In genomic region chr20:40676466-40676865, GRCh38 we compare ENCODE assay signal across 25 cellular contexts. TPM values are rescaled to one million over a fixed set of nuclear protein-coding genes. Genes with fewer than 3 reads are reported as not detected.
A peak's percentile ranks its signal among the peaks of the same experiment; 100 is the strongest.
DNase-seq lines count a peak whose midpoint lies in the region; ATAC-seq and TF ChIP-seq lines count a peak whose summit lies in the region.
"Had no signal": no experiment of that assay in that cellular context is flagged by ENCODE, and none has a peak within 500 bp of the region (broad histone marks: within the 10 kb centered on the region; RNA-seq: fewer than 3 reads in every experiment).

No MANE protein-coding gene starts in this region.

- no peak overlapping the region for H2AFZ ChIP-seq in PC-9

- H3K4me3 ChIP-seq in PC-9 (no peak overlapping the region), right lobe of liver (no peak overlapping the region), spleen (no peak overlapping the region)
- H3K4me3 ChIP-seq: MG63, prostate gland had no signal

- H3K36me3 ChIP-seq in PC-9 (ENCODE audit: low read depth) (no peaks in the 10 kb centered on the region), right lobe of liver (no peaks in the 10 kb centered on the region), spleen (no peaks in the 10 kb centered on the region)
- H3K36me3 ChIP-seq: MG63, prostate gland had no signal

- DNase-seq in NCI-H2029 (lab: John Stamatoyannopoulos, UW) (peak; percentile 5), NCI-H2029 treated with DMSO at 0.1 percent for 48 hours (lab: John Stamatoyannopoulos, UW) (no peak), PC-9 (no peak), right lobe of liver (no peak), spleen (no peak), NCI-H187 treated with DMSO at 0.1 percent for 48 hours (lab: John Stamatoyannopoulos, UW) (no peak), SIG-M5 treated with dmso at 0.1 percent for 504 hours (lab: John Stamatoyannopoulos, UW; ENCODE audit: unreplicated experiment) (no peak)
- DNase-seq in activated naive CD4-positive, alpha-beta T cell treated with anti-CD3 and anti-CD28 coated beads, Interleukin-2, amount 50 U/mL, for 16 hours, result no peak
- DNase-seq: 8988T; activated CD4-positive, alpha-beta T cell treated with anti-CD3 and anti-CD28 coated beads for 36 hours; activated CD8-positive, alpha-beta memory T cell treated with anti-CD3 and anti-CD28 coated beads for 24 hours; activated gamma-delta T cell treated with Interleukin-2 at 50 U/mL for 16 hours; activated T-cell treated with anti-CD3 and anti-CD28 coated beads, Interleukin-2, amount 50 U/mL, for 24 hours; AML-193; effector memory CD8-positive, alpha-beta T cell; foreskin melanocyte; GOT3; left ventricle myocardium superior; MG63; NCI-H1436; NCI-H748 treated with DMSO at 0.1 percent for 48 hours; SHP77 treated with DMSO at 0.1 percent for 48 hours; stimulated activated naive CD8-positive, alpha-beta T cell treated with anti-CD3 and anti-CD28 coated beads, Interleukin-15, amount 100 ng/mL, for 72 hours had no signal

- H3K9me3 ChIP-seq in PC-9 (ENCODE audit: insufficient read depth, low read depth) (no peaks in the 10 kb centered on the region), right lobe of liver (no peaks in the 10 kb centered on the region), spleen (no peaks in the 10 kb centered on the region)
- H3K9me3 ChIP-seq: MG63, prostate gland had no signal

- no peaks in the 10 kb centered on the region for H3K79me2 ChIP-seq in PC-9 (ENCODE audit: low read depth)

- no peak for TF ChIP-seq POLR2A in right lobe of liver (IDR thresholded peaks at IDR 0.05)
- no peak for TF ChIP-seq POLR2A in spleen (IDR thresholded peaks at IDR 0.05)

- 5% methylated on average over 3 of the region's 4 CpGs for WGBS in right lobe of liver (ENCODE audit: insufficient coverage, low coverage, low lambda C conversion rate, missing lambda C conversion rate)
- WGBS in spleen, 5 donors, result 28 to 32% (median 29%) methylated on average over 4 of the region's 4 CpGs

- H3K4me1 ChIP-seq in PC-9 (replicated peaks; ENCODE audit: insufficient read depth) (no peaks in the 10 kb centered on the region), right lobe of liver (peaks cover 0 to 14% (median 5%) of the 10 kb centered on the region in 4 donors), spleen (peaks cover 10 to 64% (median 39%) of the 10 kb centered on the region in 6 donors)

- no TSS peak for BruUV-seq in PC-9 (replicated peaks; lab: Mats Ljungman, UMichigan)

- no peaks in the 10 kb centered on the region for H3K9me2 ChIP-seq in PC-9 (ENCODE audit: insufficient read depth)

- no peaks in the 10 kb centered on the region for H4K20me1 ChIP-seq in PC-9 (ENCODE audit: insufficient read depth)

- peaks cover 50% of the 10 kb centered on the region for H3K27me3 ChIP-seq in PC-9 (ENCODE audit: insufficient read depth, low read depth)
- no peaks in the 10 kb centered on the region for H3K27me3 ChIP-seq in right lobe of liver
- H3K27me3 ChIP-seq in spleen (replicated peaks in 1 of 7), result peaks cover 0 to 27% (median 0%) of the 10 kb centered on the region in 7 donors

- CTCF ChIA-PET in PC-9 (lab: Charles Lee), result no interaction called here

- intact Hi-C loops in PC-9 (cut with micrococcal nuclease; ENCODE audit: unreplicated experiment), result no loop called here
- intact Hi-C loops in right lobe of liver (cut with DNase I), result no loop called here
- intact Hi-C loops in spleen (cut with DNase I; ENCODE audit: low total_unique reads), result no loop called here

- peak in 3 of 4 donors; percentile 44 to 51 (median 48) for ATAC-seq in right lobe of liver
- ATAC-seq: activated CD4-positive, alpha-beta T cell treated with anti-CD3 and anti-CD28 coated beads for 36 hours; effector memory CD8-positive, alpha-beta T cell; esophagus mucosa; left ventricle myocardium superior; stimulated activated naive CD8-positive, alpha-beta T cell treated with anti-CD3 and anti-CD28 coated beads, Interleukin-15, amount 100 ng/mL, for 72 hours had no signal

- TF ChIP-seq CTCF in PC-9 (conservative IDR thresholded peaks at IDR 0.05) (no peak), right lobe of liver (IDR thresholded peaks at IDR 0.05) (no peak), spleen (IDR thresholded peaks at IDR 0.05 in 8 of 11, conservative IDR thresholded peaks at IDR 0.05 in 3 of 11) (no peak)

- POLR2A ChIA-PET in PC-9 (lab: Charles Lee; ENCODE audit: unreplicated experiment), result no interaction called here

- no peak overlapping the region for H3K27ac ChIP-seq in PC-9
- H3K27ac ChIP-seq in right lobe of liver, result peak overlapping the region in 1 of 3 donors; percentile 26
- peak overlapping the region in 6 of 8 donors; percentile 45 to 70 (median 60) for H3K27ac ChIP-seq in spleen
- H3K27ac ChIP-seq: prostate gland had no signal

- H3K4me2 ChIP-seq in PC-9, result peak overlapping the region; percentile 23; the same call in 1 of the 2 replicates

- H3F3A ChIP-seq in PC-9 (ENCODE audit: insufficient read depth, low read depth), result no peaks in the 10 kb centered on the region

RNA-seq across cellular contexts. Expression of gene MAFB, which starts 12.6 kb away (rescaled TPM):
- total RNA-seq in PC-9 (2021), result not detected in 2 replicates
- total RNA-seq in right lobe of liver, result 10 to 100 TPM; 16.6 to 32.3 (median 22.5) TPM
- total RNA-seq in spleen, result 100 to 1,000 TPM; 140 to 295 (median 194) TPM
- 10 to 100 TPM; 18.7 to 53.2 (median 27.3) TPM for polyA plus RNA-seq in spleen
- total RNA-seq: activated CD4-positive, alpha-beta T cell treated with anti-CD3 and anti-CD28 coated beads for 36 hours had no signal

Comparison
In these comparisons a context has a peak if more than half of its experiments do, and no peak if none do; other contexts are left out.
1. RNA of gene MAFB, which starts 12.6 kb away (total RNA-seq): 140 to 295 TPM in spleen and 16.6 to 32.3 TPM in right lobe of liver; not detected in PC-9; every median in the first group is over 10 times any median in the second.